ENCODE assay signal across 15 cellular contexts in the genomic region with DNA sequence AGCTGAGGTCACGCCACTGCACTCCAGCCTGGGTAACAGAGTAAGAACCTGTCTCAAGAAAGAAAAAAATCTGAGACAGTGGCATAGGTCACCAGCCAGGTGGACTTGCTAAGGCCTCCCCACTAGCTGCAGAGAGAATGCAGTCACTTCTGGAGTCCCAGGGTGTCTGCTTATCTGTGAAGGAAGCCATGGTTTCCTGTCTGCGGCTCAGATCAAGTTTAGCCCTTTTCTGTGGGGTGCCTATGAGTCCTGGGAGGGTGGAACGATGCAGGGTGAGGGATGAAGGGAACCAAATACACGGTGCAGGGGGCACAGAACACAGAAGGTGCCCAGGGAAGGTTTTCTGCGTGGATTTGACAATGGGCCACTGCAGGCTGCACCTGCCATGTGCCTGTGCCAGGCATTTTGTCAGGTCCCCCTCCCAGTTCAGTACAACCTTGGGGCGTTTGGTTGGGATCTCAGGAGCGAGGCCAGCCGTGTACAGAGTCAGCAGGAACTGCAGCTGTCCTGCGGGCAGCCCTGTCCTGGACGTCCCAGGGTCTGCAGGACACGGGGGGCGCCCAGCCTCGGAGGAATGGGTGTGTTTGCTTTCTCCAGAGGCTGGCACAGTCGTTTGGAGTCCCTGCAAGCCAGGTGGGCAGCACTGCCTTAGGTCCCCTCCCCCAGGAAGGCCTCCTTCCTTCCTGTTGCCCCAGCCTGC. TPM values are rescaled to one million over a fixed set of nuclear protein-coding genes. Genes with fewer than 3 reads are reported as not detected.
DNase-seq lines count a peak whose midpoint lies in the region; ATAC-seq and FAIRE-seq lines count a peak whose summit lies in the region.
"Had no signal": no experiment of that assay in that cellular context is flagged by ENCODE, and none has a peak within 500 bp of the region (broad histone marks: within the 10 kb centered on the region; RNA-seq: fewer than 3 reads in every experiment).

No MANE protein-coding gene starts in this region.

- no peaks in the 10 kb centered on the region for H3K36me3 Mint-ChIP-seq in activated naive CD4-positive, alpha-beta T cell treated with anti-CD3 and anti-CD28 coated beads for 36 hours (ENCODE audit: low read depth)
- H3K36me3 Mint-ChIP-seq: activated naive CD4-positive, alpha-beta T cell treated with anti-CD3 and anti-CD28 coated beads, Interleukin-2, amount 50 U/mL, for 24 hours had no signal

- H3K4me1 Mint-ChIP-seq in activated naive CD4-positive, alpha-beta T cell treated with anti-CD3 and anti-CD28 coated beads for 36 hours (ENCODE audit: low read depth), result peaks cover 13% of the 10 kb centered on the region

- ATAC-seq in HG02840 (IDR thresholded peaks at IDR 0.05; ENCODE audit: low FRiP score, unreplicated experiment), result no peak
- ATAC-seq: A549 had no signal

- DNase-seq in activated CD8-positive, alpha-beta memory T cell treated with anti-CD3 and anti-CD28 coated beads, Interleukin-2, amount 50 U/mL, for 4 hours, result peak; percentile 25
- DNase-seq in activated CD8-positive, alpha-beta memory T cell treated with anti-CD3 and anti-CD28 coated beads, Interleukin-2, amount 50 U/mL, for 48 hours, result no peak
- DNase-seq in T follicular helper cell (ENCODE audit: low read depth), result peak; percentile 9
- peak; percentile 45 for DNase-seq in activated naive CD4-positive, alpha-beta T cell treated with anti-CD3 and anti-CD28 coated beads for 36 hours
- peak; percentile 34 for DNase-seq in small intestine
- DNase-seq in DMS114 treated with DMSO at 0.1 percent for 48 hours (lab: John Stamatoyannopoulos, UW; ENCODE audit: unreplicated experiment), result no peak
- DNase-seq in glomerular visceral epithelial cell (ENCODE audit: extremely low spot score), result no peak
- DNase-seq: DMS79; left ventricle myocardium inferior; NCI-H146; NK-92 treated with Interleukin-12 subunit alpha and Interleukin-12 subunit beta, amount 100 ng/mL, for 24 hours had no signal

- intact Hi-C loops in activated naive CD4-positive, alpha-beta T cell treated with anti-CD3 and anti-CD28 coated beads for 36 hours (cut with micrococcal nuclease), result no loop called here

- no peak overlapping the region for H3K4me3 ChIP-seq in small intestine (ENCODE audit: low read depth in 1 of 2, low read length in 2 of 2)
- H3K4me3 ChIP-seq: A549, left ventricle myocardium inferior had no signal

- H3K4me3 Mint-ChIP-seq in activated naive CD4-positive, alpha-beta T cell treated with anti-CD3 and anti-CD28 coated beads for 36 hours, result no peak overlapping the region

- no peak for FAIRE-seq in small intestine (lab: Jason Lieb, UNC)
- FAIRE-seq: A549, frontal cortex had no signal

- H3K27ac ChIP-seq in small intestine (ENCODE audit: low read depth in 1 of 2, low read length in 1 of 2), result no peak overlapping the region
- H3K27ac ChIP-seq: A549, left ventricle myocardium inferior had no signal

- CTCF ChIA-PET in activated naive CD4-positive, alpha-beta T cell treated with anti-CD3 and anti-CD28 coated beads for 36 hours (lab: Charles Lee), result interaction anchor here (0.7 to 8.6 kb wide), 2 partner anchors 90 to 101 kb away, joined by 3 to 117 read pairs; no protein-coding TSS in a partner anchor

- no peak overlapping the region for H3K27ac Mint-ChIP-seq in activated naive CD4-positive, alpha-beta T cell treated with anti-CD3 and anti-CD28 coated beads for 36 hours

- H3K27me3 Mint-ChIP-seq in activated naive CD4-positive, alpha-beta T cell treated with anti-CD3 and anti-CD28 coated beads for 36 hours (ENCODE audit: low read depth), result no peaks in the 10 kb centered on the region

- peaks cover 0 to 3% of the 10 kb centered on the region in 2 donors for H3K4me1 ChIP-seq in small intestine (ENCODE audit: control insufficient read depth in 2 of 2, insufficient read depth in 1 of 2, low read depth in 1 of 2, low read length in 1 of 2)
- H3K4me1 ChIP-seq: A549 had no signal

- H3K27me3 ChIP-seq in small intestine (ENCODE audit: control insufficient read depth in 2 of 2, insufficient read depth in 2 of 2, low read length in 2 of 2), result peaks cover 0 to 2% of the 10 kb centered on the region in 2 donors

- H3K36me3 ChIP-seq in small intestine (ENCODE audit: control insufficient read depth in 2 of 2, insufficient read depth in 2 of 2, low read length in 2 of 2), result no peaks in the 10 kb centered on the region
- H3K36me3 ChIP-seq: left ventricle myocardium inferior had no signal

- WGBS in small intestine, 3 donors, result 56 to 74% (median 59%) methylated on average over 13 to 14 of the region's 14 CpGs

- H3K9me3 ChIP-seq in small intestine (ENCODE audit: control insufficient read depth, low read depth), result no peaks in the 10 kb centered on the region
- H3K9me3 ChIP-seq: A549, left ventricle myocardium inferior had no signal

- no peaks in the 10 kb centered on the region for H3K9me3 Mint-ChIP-seq in activated naive CD4-positive, alpha-beta T cell treated with anti-CD3 and anti-CD28 coated beads for 36 hours
- H3K9me3 Mint-ChIP-seq: activated naive CD4-positive, alpha-beta T cell treated with anti-CD3 and anti-CD28 coated beads, Interleukin-2, amount 50 U/mL, for 24 hours had no signal

RNA-seq across cellular contexts. Expression of a gene that starts 41.8 kb away (rescaled TPM):
- total RNA-seq in activated naive CD4-positive, alpha-beta T cell treated with anti-CD3 and anti-CD28 coated beads for 36 hours, result 10 to 100 TPM; 31.3 to 33.1 TPM
- polyA plus RNA-seq in small intestine, result 10 to 100 TPM; 11.6 to 33.8 (median 15.4) TPM

Comparison
In these comparisons a context has a peak if more than half of its experiments do, and no peak if none do; other contexts are left out.
1. DNase-seq: peak in activated CD8-positive, alpha-beta memory T cell treated with anti-CD3 and anti-CD28 coated beads, Interleukin-2, amount 50 U/mL, for 4 hours (single experiment), T follicular helper cell (single experiment), activated naive CD4-positive, alpha-beta T cell treated with anti-CD3 and anti-CD28 coated beads for 36 hours (single experiment) and small intestine (single experiment); none in activated CD8-positive, alpha-beta memory T cell treated with anti-CD3 and anti-CD28 coated beads, Interleukin-2, amount 50 U/mL, for 48 hours (single experiment), DMS114 treated with DMSO at 0.1 percent for 48 hours (single experiment) and glomerular visceral epithelial cell (single experiment).